ENCODE assay signal across 11 cellular contexts in genomic region chr11:26992031-26992541, GRCh38. TPM values are rescaled to one million over a fixed set of nuclear protein-coding genes. Genes with fewer than 3 reads are reported as not detected.
A peak's percentile ranks its signal among the peaks of the same experiment; 100 is the strongest.
DNase-seq lines count a peak whose midpoint lies in the region; ATAC-seq, FAIRE-seq and TF ChIP-seq lines count a peak whose summit lies in the region.
"Had no signal": no experiment of that assay in that cellular context is flagged by ENCODE, and none has a peak within 500 bp of the region (broad histone marks: within the 10 kb centered on the region; RNA-seq: fewer than 3 reads in every experiment).

No MANE protein-coding gene starts in this region.

- no peaks in the 10 kb centered on the region for H3K27me3 ChIP-seq in SK-N-SH (ENCODE audit: insufficient read depth)
- no peaks in the 10 kb centered on the region for H3K27me3 ChIP-seq in pancreas
- H3K27me3 ChIP-seq: BLaER1 treated with 17β-estradiol and CSF1 and Interleukin-3, amounts not matched to agents 10 nM and 100 nM had no signal

- 0 out of 4 replicates have a peak, but pooled peaks of 1 of the 2 experiments have one; percentile 13 for TF ChIP-seq EP300 in SK-N-SH (IDR thresholded peaks at IDR 0.05; ENCODE audit: borderline replicate concordance in 1 of 2, low read depth in 1 of 2, low read length in 1 of 2)

- H3K36me3 Mint-ChIP-seq in T-cell = no peaks in the 10 kb centered on the region

- H3K4me1 ChIP-seq in SK-N-SH (ENCODE audit: control insufficient read depth in 1 of 2, insufficient read depth in 2 of 2, low read depth in 1 of 2, low read length in 1 of 2) (peaks cover 0 to 13% of the 10 kb centered on the region in 2 experiments; a peak in 1 of 4 replicates), pancreas (no peaks in the 10 kb centered on the region)
- H3K4me1 ChIP-seq: BLaER1 treated with 17β-estradiol and CSF1 and Interleukin-3, amounts not matched to agents 10 nM and 100 nM had no signal

- peaks cover 0 to 3% of the 10 kb centered on the region in 2 donors for H3K27me3 Mint-ChIP-seq in T-cell

- no peaks in the 10 kb centered on the region for H3K4me1 Mint-ChIP-seq in T-cell

- TF ChIP-seq CTCF in AG10803 (conservative IDR thresholded peaks at IDR 0.05; ENCODE audit: low read length) (no peak), SK-N-SH (IDR thresholded peaks at IDR 0.05) (no peak), fibroblast of pulmonary artery (IDR thresholded peaks at IDR 0.05; ENCODE audit: low read length, missing control alignments) (no peak), pancreas (IDR thresholded peaks at IDR 0.05) (no peak)

- H3K27ac Mint-ChIP-seq in T-cell = no peak overlapping the region

- ATAC-seq in pancreas (peak in 3 of 4 donors; percentile 19 to 58 (median 41)), GM21526 (IDR thresholded peaks at IDR 0.05; ENCODE audit: low FRiP score, unreplicated experiment) (no peak), T-cell (replicated peaks in 1 of 4) (no peak)

- no peak overlapping the region for H3K4me3 Mint-ChIP-seq in T-cell

- no peak for TF ChIP-seq RAD21 in SK-N-SH (IDR thresholded peaks at IDR 0.05; ENCODE audit: low read length)

- H3K9ac ChIP-seq in SK-N-SH = no peak overlapping the region
- H3K9ac ChIP-seq: BLaER1 treated with 17β-estradiol and CSF1 and Interleukin-3, amounts not matched to agents 10 nM and 100 nM had no signal

- no peak overlapping the region for H3K4me3 ChIP-seq in AG10803 (ENCODE audit: low read length)
- no peak overlapping the region for H3K4me3 ChIP-seq in SK-N-SH (ENCODE audit: low read depth in 2 of 2, low read length in 1 of 2)
- H3K4me3 ChIP-seq in fibroblast of pulmonary artery (replicated peaks; ENCODE audit: low read depth, low read length) = no peak overlapping the region
- no peak overlapping the region for H3K4me3 ChIP-seq in pancreas
- H3K4me3 ChIP-seq: BLaER1 treated with 17β-estradiol and CSF1 and Interleukin-3, amounts not matched to agents 10 nM and 100 nM had no signal

- no peak for FAIRE-seq in pancreas (lab: Jason Lieb, UNC)

- DNase-seq in AG10803 (ENCODE audit: low read depth) (peak; percentile 91), SK-N-SH (no peak), fibroblast of pulmonary artery (ENCODE audit: low read depth) (peak; percentile 95), pancreas (no peak), NCI-H345 (lab: John Stamatoyannopoulos, UW) (no peak), T-cell (no peak)
- no peak for DNase-seq in stimulated activated naive CD4-positive, alpha-beta T cell (lab: John Stamatoyannopoulos, UW)
- DNase-seq: cerebellar nuclear complex; stimulated activated CD8-positive, alpha-beta memory T cell treated with anti-CD3 and anti-CD28 coated beads, Interleukin-4, amount 100 ng/mL, for 48 hours had no signal

- H3K9me3 Mint-ChIP-seq in T-cell = no peaks in the 10 kb centered on the region

- CTCF ChIA-PET in SK-N-SH (lab: Yijun Ruan, JAX) (no interaction called here), T-cell (lab: Charles Lee) (no interaction called here)

- intact Hi-C loops in pancreas (cut with DNase I) = no loop called here

- WGBS in SK-N-SH (ENCODE audit: low lambda C conversion rate) = 19% methylated on average over 1 of the region's 1 CpG
- WGBS in pancreas, 2 donors = 76 to 83% methylated on average over 1 of the region's 1 CpG

- peak overlapping the region; percentile 4; the same call in 1 of the 2 replicates for H2AFZ ChIP-seq in SK-N-SH (ENCODE audit: low read depth)

- peak overlapping the region; percentile 0; the same call in 1 of the 2 replicates for H3K4me2 ChIP-seq in SK-N-SH
- H3K4me2 ChIP-seq: BLaER1 treated with 17β-estradiol and CSF1 and Interleukin-3, amounts not matched to agents 10 nM and 100 nM had no signal

- no peaks in the 10 kb centered on the region for H3K9me2 ChIP-seq in SK-N-SH

- no peaks in the 10 kb centered on the region for H3K79me2 ChIP-seq in SK-N-SH (ENCODE audit: insufficient read depth)

- POLR2A ChIA-PET in SK-N-SH (lab: Yijun Ruan, JAX) = no interaction called here
- POLR2A ChIA-PET in T-cell (lab: Charles Lee) = no interaction called here

- peaks cover 13% of the 10 kb centered on the region for H3F3A ChIP-seq in SK-N-SH (replicated peaks; ENCODE audit: insufficient read depth)

- H3K9me3 ChIP-seq in SK-N-SH (no peaks in the 10 kb centered on the region), pancreas (no peaks in the 10 kb centered on the region)
- H3K9me3 ChIP-seq: BLaER1 treated with 17β-estradiol and CSF1 and Interleukin-3, amounts not matched to agents 10 nM and 100 nM had no signal

- H3K27ac ChIP-seq in SK-N-SH (ENCODE audit: low read depth in 2 of 2, low read length in 1 of 2) (peak overlapping the region; percentile 28 to 53; a peak in 3 of 4 replicates), pancreas (no peak overlapping the region)
- H3K27ac ChIP-seq: BLaER1 treated with 17β-estradiol and CSF1 and Interleukin-3, amounts not matched to agents 10 nM and 100 nM had no signal

- H3K36me3 ChIP-seq in SK-N-SH (replicated peaks in 1 of 2; ENCODE audit: control insufficient read depth in 1 of 2, insufficient read depth in 2 of 2, low read length in 1 of 2) = no peaks in the 10 kb centered on the region
- H3K36me3 ChIP-seq in pancreas = no peaks in the 10 kb centered on the region
- H3K36me3 ChIP-seq: BLaER1 treated with 17β-estradiol and CSF1 and Interleukin-3, amounts not matched to agents 10 nM and 100 nM had no signal

- no peaks in the 10 kb centered on the region for H4K20me1 ChIP-seq in SK-N-SH (ENCODE audit: insufficient read depth)
- H4K20me1 ChIP-seq: BLaER1 treated with 17β-estradiol and CSF1 and Interleukin-3, amounts not matched to agents 10 nM and 100 nM had no signal

TF ChIP-seq in SK-N-SH, 30 proteins besides CTCF, POLR2A, EP300 and RAD21:
- TF ChIP-seq FOXJ3 (CRISPR knock-in tag; IDR thresholded peaks at IDR 0.05) (no peak), FOSL2 (IDR thresholded peaks at IDR 0.05; ENCODE audit: borderline replicate concordance, low read depth) (peak; percentile 35; the same call in 1 of the 2 replicates), TCF12 (IDR thresholded peaks at IDR 0.05) (peak; percentile 35)
- TF ChIP-seq, protein P1, sequence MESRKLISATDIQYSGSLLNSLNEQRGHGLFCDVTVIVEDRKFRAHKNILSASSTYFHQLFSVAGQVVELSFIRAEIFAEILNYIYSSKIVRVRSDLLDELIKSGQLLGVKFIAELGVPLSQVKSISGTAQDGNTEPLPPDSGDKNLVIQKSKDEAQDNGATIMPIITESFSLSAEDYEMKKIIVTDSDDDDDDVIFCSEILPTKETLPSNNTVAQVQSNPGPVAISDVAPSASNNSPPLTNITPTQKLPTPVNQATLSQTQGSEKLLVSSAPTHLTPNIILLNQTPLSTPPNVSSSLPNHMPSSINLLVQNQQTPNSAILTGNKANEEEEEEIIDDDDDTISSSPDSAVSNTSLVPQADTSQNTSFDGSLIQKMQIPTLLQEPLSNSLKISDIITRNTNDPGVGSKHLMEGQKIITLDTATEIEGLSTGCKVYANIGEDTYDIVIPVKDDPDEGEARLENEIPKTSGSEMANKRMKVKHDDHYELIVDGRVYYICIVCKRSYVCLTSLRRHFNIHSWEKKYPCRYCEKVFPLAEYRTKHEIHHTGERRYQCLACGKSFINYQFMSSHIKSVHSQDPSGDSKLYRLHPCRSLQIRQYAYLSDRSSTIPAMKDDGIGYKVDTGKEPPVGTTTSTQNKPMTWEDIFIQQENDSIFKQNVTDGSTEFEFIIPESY (IDR thresholded peaks at IDR 0.05; ENCODE audit: borderline replicate concordance, low read depth) = no peak

RNA-seq across cellular contexts. Expression of gene FIBIN, which starts 1.8 kb away (rescaled TPM):
- 0.55 and 0.66 TPM in 2 replicates for polyA plus RNA-seq in SK-N-SH (2012; rRNA removed)
- 0.45 and 0.47 TPM in 2 replicates for polyA plus RNA-seq in SK-N-SH (2012; cell fraction: cytosol; rRNA removed)
- 0.59 and 0.75 TPM in 2 replicates for polyA plus RNA-seq in SK-N-SH (2012; cell fraction: nucleus; rRNA removed)
- total RNA-seq in pancreas = 1 to 10 TPM; 1.0 to 4.5 (median 2.8) TPM
- polyA plus RNA-seq in pancreas = 1 to 10 TPM; 1.3 to 2.7 TPM
- total RNA-seq in T-cell = not detected

RNA-seq across cellular contexts. Expression of gene BBOX1, which starts 48.5 kb away (rescaled TPM):
- 0.02 TPM in 1 of 2 replicates, not detected in the other for polyA plus RNA-seq in SK-N-SH (2012; rRNA removed)
- 0.01 and 0.05 TPM in 2 replicates for polyA plus RNA-seq in SK-N-SH (2012; cell fraction: cytosol; rRNA removed)
- polyA plus RNA-seq in SK-N-SH (2012; cell fraction: nucleus; rRNA removed) = 0.07 TPM in 1 of 2 replicates, not detected in the other
- total RNA-seq in pancreas = 1 to 10 TPM in 2 of 6 donors, under 1 TPM in 4; 0.14 to 2.2 (median 0.52) TPM
- polyA plus RNA-seq in pancreas = under 1 TPM; 0.23 to 0.40 TPM
- total RNA-seq in T-cell = not detected

Comparison
In these comparisons a context has a peak if more than half of its experiments do, and no peak if none do; other contexts are left out.
1. DNase-seq: peak in AG10803 (single experiment) and fibroblast of pulmonary artery (single experiment); none in SK-N-SH (single experiment), pancreas (0 of 6), NCI-H345 (single experiment), T-cell (0 of 34) and stimulated activated naive CD4-positive, alpha-beta T cell (0 of 6).
2. H3K27ac ChIP-seq: peak in SK-N-SH (2 of 2); none in pancreas (0 of 4).
3. ATAC-seq: peak in pancreas (3 of 4); none in GM21526 (single experiment) and T-cell (0 of 4).